Comparison of ENCODE assay signal across 22 cellular contexts in the genomic region with DNA sequence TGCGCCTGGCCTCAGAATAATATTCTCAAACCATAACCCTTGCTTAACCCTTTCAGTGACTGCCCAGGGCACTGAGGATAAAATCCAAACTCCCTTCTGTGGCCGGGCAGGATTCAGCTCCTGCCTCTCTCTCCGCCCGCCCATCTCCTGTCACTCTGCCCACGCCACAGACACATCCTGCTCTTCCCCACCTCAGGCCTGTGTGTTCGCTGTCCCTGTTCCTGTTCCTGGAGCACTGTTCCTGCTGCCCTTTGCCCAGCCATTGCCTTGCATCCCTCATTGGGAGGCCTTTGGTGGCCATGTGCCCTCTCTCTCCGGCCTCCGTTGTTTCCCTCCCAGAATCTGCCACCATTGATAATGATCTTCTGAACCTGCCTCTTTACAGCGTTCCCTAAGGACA.
A peak's percentile ranks its signal among the peaks of the same experiment; 100 is the strongest.
DNase-seq lines count a peak whose midpoint lies in the region; ATAC-seq and TF ChIP-seq lines count a peak whose summit lies in the region.
"Had no signal": no experiment of that assay in that cellular context is flagged by ENCODE, and none has a peak within 500 bp of the region (broad histone marks: within the 10 kb centered on the region; RNA-seq: fewer than 3 reads in every experiment).

No MANE protein-coding gene starts in this region.

- CTCF ChIA-PET in activated CD4-positive, alpha-beta T cell treated with anti-CD3 and anti-CD28 coated beads, Interleukin-2, amount 10 ng/mL, durations not matched to agents 7 days and 5 days (lab: Charles Lee) = interaction anchor here (1.4 to 5.6 kb wide), 4 partner anchors 8 to 18 kb away, joined by 5 to 30 read pairs (median 22); no protein-coding TSS in a partner anchor

- H3K27ac Mint-ChIP-seq in activated CD4-positive, alpha-beta T cell treated with anti-CD3 and anti-CD28 coated beads, Interleukin-2, amount 10 ng/mL, durations not matched to agents 7 days and 5 days = peak overlapping the region; percentile 90
- H3K27ac Mint-ChIP-seq in endothelial cell (ENCODE audit: unreplicated experiment) = peak overlapping the region; percentile 82
- H3K27ac Mint-ChIP-seq: activated naive CD8-positive, alpha-beta T cell; CD8-positive, alpha-beta T cell; nephron had no signal

- H3K36me3 Mint-ChIP-seq in activated CD4-positive, alpha-beta T cell treated with anti-CD3 and anti-CD28 coated beads, Interleukin-2, amount 10 ng/mL, durations not matched to agents 7 days and 5 days (ENCODE audit: low read depth) = peaks cover 6% of the 10 kb centered on the region
- peaks cover 17% of the 10 kb centered on the region for H3K36me3 Mint-ChIP-seq in endothelial cell (ENCODE audit: low read depth, unreplicated experiment)
- H3K36me3 Mint-ChIP-seq: CD8-positive, alpha-beta T cell had no signal

- H3K4me3 ChIP-seq in RWPE2 (ENCODE audit: severe bottlenecking) = no peak overlapping the region
- H3K4me3 ChIP-seq in skin epidermis = no peak overlapping the region
- H3K4me3 ChIP-seq in BE2C (ENCODE audit: low read depth, low read length) = no peak overlapping the region
- H3K4me3 ChIP-seq: A549, body of pancreas, prostate gland, uterus had no signal

- TF ChIP-seq CTCF in RWPE2 (IDR thresholded peaks at IDR 0.05; ENCODE audit: poor library complexity, severe bottlenecking) = no peak
- TF ChIP-seq CTCF in endothelial cell (IDR thresholded peaks at IDR 0.05; ENCODE audit: unreplicated experiment) = no peak
- no peak for TF ChIP-seq CTCF in BE2C (IDR thresholded peaks at IDR 0.05; ENCODE audit: low read depth, low read length)

- H3K27me3 ChIP-seq in RWPE2 (ENCODE audit: insufficient read depth, poor library complexity, severe bottlenecking) (no peaks in the 10 kb centered on the region), BE2C (no peaks in the 10 kb centered on the region)
- H3K27me3 ChIP-seq: body of pancreas, uterus had no signal

- H3K4me3 Mint-ChIP-seq in activated CD4-positive, alpha-beta T cell treated with anti-CD3 and anti-CD28 coated beads, Interleukin-2, amount 10 ng/mL, durations not matched to agents 7 days and 5 days = no peak overlapping the region
- peak overlapping the region; percentile 75 for H3K4me3 Mint-ChIP-seq in endothelial cell (ENCODE audit: unreplicated experiment)
- H3K4me3 Mint-ChIP-seq: activated naive CD8-positive, alpha-beta T cell; CD8-positive, alpha-beta T cell; nephron had no signal

- H3K27ac ChIP-seq in RWPE2 (ENCODE audit: poor library complexity, severe bottlenecking) (peak overlapping the region; percentile 85), skin epidermis (peak overlapping the region; percentile 49 to 90 (median 83))
- H3K27ac ChIP-seq: body of pancreas, prostate gland, uterus had no signal

- H3K9me3 ChIP-seq in RWPE2 (ENCODE audit: severe bottlenecking) (no peaks in the 10 kb centered on the region), BE2C (no peaks in the 10 kb centered on the region)
- H3K9me3 ChIP-seq: A549, body of pancreas, prostate gland, uterus had no signal

- ATAC-seq in RWPE2 (ENCODE audit: low read depth) (no peak), GM21717 (IDR thresholded peaks at IDR 0.05; ENCODE audit: unreplicated experiment) (no peak)
- ATAC-seq: A549; body of pancreas; CD8-positive, alpha-beta T cell had no signal

- POLR2A ChIA-PET in activated CD4-positive, alpha-beta T cell treated with anti-CD3 and anti-CD28 coated beads, Interleukin-2, amount 10 ng/mL, durations not matched to agents 7 days and 5 days (lab: Charles Lee) = no interaction called here

- H3K4me1 ChIP-seq in RWPE2 (ENCODE audit: insufficient read depth, poor library complexity, severe bottlenecking) (peaks cover 44% of the 10 kb centered on the region), BE2C (no peaks in the 10 kb centered on the region)
- H3K4me1 ChIP-seq: body of pancreas, prostate gland, uterus had no signal

- no peak for DNase-seq in activated CD4-positive, alpha-beta T cell treated with anti-CD3 and anti-CD28 coated beads, Interleukin-2, amount 10 ng/mL, durations not matched to agents 7 days and 5 days
- no peak for DNase-seq in activated CD4-positive, alpha-beta T cell treated with anti-CD3 and anti-CD28 coated beads for 4 hours
- DNase-seq in RWPE2 (ENCODE audit: low spot score) (no peak), endothelial cell (ENCODE audit: low spot score) (peak; percentile 26), NCI-H1694 treated with DMSO at 0.1 percent for 48 hours (lab: John Stamatoyannopoulos, UW) (no peak), BE2C (no peak)
- DNase-seq: activated CD8-positive, alpha-beta memory T cell treated with anti-CD3 and anti-CD28 coated beads, Interleukin-2, amount 50 U/mL, for 48 hours; body of pancreas; CD8-positive, alpha-beta T cell; dermis blood vessel endothelial cell; erythroblast; HCEC 1CT; NCI-H1417 treated with DMSO at 0.1 percent for 48 hours; stimulated activated CD4-positive, alpha-beta T cell treated with anti-CD3 and anti-CD28 coated beads, Interleukin-12 subunit alpha, Interleukin-12 subunit beta, amount 100 ng/mL, for 4 hours; stimulated activated naive CD4-positive, alpha-beta T cell treated with Interleukin-2 at 50 U/mL for 16 hours; uterus had no signal

- peaks cover 50% of the 10 kb centered on the region for H3K4me1 Mint-ChIP-seq in activated CD4-positive, alpha-beta T cell treated with anti-CD3 and anti-CD28 coated beads, Interleukin-2, amount 10 ng/mL, durations not matched to agents 7 days and 5 days
- peaks cover 32% of the 10 kb centered on the region for H3K4me1 Mint-ChIP-seq in endothelial cell (ENCODE audit: unreplicated experiment)

- H3K9me3 Mint-ChIP-seq in activated CD4-positive, alpha-beta T cell treated with anti-CD3 and anti-CD28 coated beads, Interleukin-2, amount 10 ng/mL, durations not matched to agents 7 days and 5 days = peaks cover 4% of the 10 kb centered on the region
- H3K9me3 Mint-ChIP-seq in endothelial cell (ENCODE audit: unreplicated experiment) = no peaks in the 10 kb centered on the region
- H3K9me3 Mint-ChIP-seq: CD8-positive, alpha-beta T cell; nephron had no signal

- peaks cover 3% of the 10 kb centered on the region for H3K27me3 Mint-ChIP-seq in activated CD4-positive, alpha-beta T cell treated with anti-CD3 and anti-CD28 coated beads, Interleukin-2, amount 10 ng/mL, durations not matched to agents 7 days and 5 days
- peaks cover 17% of the 10 kb centered on the region for H3K27me3 Mint-ChIP-seq in endothelial cell (ENCODE audit: unreplicated experiment)
- H3K27me3 Mint-ChIP-seq: activated naive CD8-positive, alpha-beta T cell had no signal

- H3K36me3 ChIP-seq in RWPE2 (ENCODE audit: low read depth) (peaks cover 6% of the 10 kb centered on the region; the same call in 1 of the 2 replicates), BE2C (no peaks in the 10 kb centered on the region)
- H3K36me3 ChIP-seq: prostate gland, uterus had no signal
